Comparison of ENCODE assay signal across 8 cellular contexts in genomic region chr12:120534203-120534702, GRCh38. TPM values are rescaled to one million over a fixed set of nuclear protein-coding genes. Genes with fewer than 3 reads are reported as not detected.
DNase-seq lines count a peak whose midpoint lies in the region; ATAC-seq and TF ChIP-seq lines count a peak whose summit lies in the region.

TSS of gene RNF10 (plus strand) at chr12:120534356. CDS start at chr12:120534812, 456 bp downstream.

- peaks cover 63% of the 10 kb centered on the region for H3K4me1 ChIP-seq in OCI-LY7 (ENCODE audit: insufficient read depth, low read length, poor library complexity, severe bottlenecking)

- CTCF ChIA-PET in OCI-LY7 (lab: Charles Lee; ENCODE audit: unreplicated experiment), result no interaction called here

- peaks cover 37% of the 10 kb centered on the region for H3K36me3 ChIP-seq in OCI-LY7 (ENCODE audit: insufficient read depth, low read length)

- intact Hi-C loops in OCI-LY7 (cut with micrococcal nuclease; ENCODE audit: unreplicated experiment), result no loop called here

- DNase-seq in COLO829 (ENCODE audit: low spot score) (peak; percentile 96), HuH-7.5 (ENCODE audit: low spot score) (peak; percentile 71), OCI-LY7 (ENCODE audit: low spot score) (peak; percentile 92), activated T-cell treated with anti-CD3 and anti-CD28 coated beads for 4 hours (peak; percentile 60), epithelial cell of esophagus (ENCODE audit: low read depth) (peak; percentile 88), midbrain (lab: John Stamatoyannopoulos, UW) (peak; percentile 83)
- DNase-seq in stimulated activated CD8-positive, alpha-beta memory T cell treated with anti-CD3 and anti-CD28 coated beads, Interleukin-15, amount 100 ng/mL, for 48 hours (ENCODE audit: low read depth in 2 of 2), result peak; percentile 40 to 49

- H3K9me3 ChIP-seq in OCI-LY7 (ENCODE audit: low read length), result no peaks in the 10 kb centered on the region; the same call in 1 of the 2 replicates

- no peak for TF ChIP-seq CTCF in OCI-LY7 (conservative IDR thresholded peaks at IDR 0.05; ENCODE audit: low read length)
- no peak for TF ChIP-seq CTCF in epithelial cell of esophagus (IDR thresholded peaks at IDR 0.05; ENCODE audit: insufficient read depth, low read depth, low read length, missing control alignments)

- peak within 1 kb of the TSS; percentile 70 for H2AFZ ChIP-seq in OCI-LY7 (ENCODE audit: low read length)

- POLR2A ChIA-PET in OCI-LY7 (lab: Charles Lee), result interaction anchor here (0.6 to 1.7 kb wide), 5 partner anchors 12 to 66 kb away, joined by 3 to 4 read pairs (median 3); partner anchors contain the start of gene POP5

- peak within 1 kb of the TSS; percentile 97 for H3K4me2 ChIP-seq in OCI-LY7 (ENCODE audit: low read length)

- BruUV-seq in OCI-LY7 (replicated peaks; lab: Mats Ljungman, UMichigan), result no TSS peak

- peaks cover 37% of the 10 kb centered on the region for H4K20me1 ChIP-seq in OCI-LY7 (ENCODE audit: insufficient read depth, low read length)

- peak within 1 kb of the TSS; percentile 89 for H3K4me3 ChIP-seq in OCI-LY7 (ENCODE audit: low read depth, low read length, poor library complexity, severe bottlenecking)
- H3K4me3 ChIP-seq in epithelial cell of esophagus (ENCODE audit: low read length), result peak within 1 kb of the TSS; percentile 66

- H3K79me2 ChIP-seq in OCI-LY7 (ENCODE audit: insufficient read depth, low read depth, low read length), result peaks cover 52% of the 10 kb centered on the region

- ATAC-seq in GM21381 (IDR thresholded peaks at IDR 0.05; ENCODE audit: unreplicated experiment), result peak; percentile 66

- H3K27ac ChIP-seq in OCI-LY7 (ENCODE audit: low read depth, low read length, poor library complexity, severe bottlenecking), result peak within 1 kb of the TSS; percentile 65

- H3K9me2 ChIP-seq in OCI-LY7 (ENCODE audit: insufficient read depth, low read length), result no peaks in the 10 kb centered on the region

RNA-seq across cellular contexts. Expression of gene RNF10, which starts in this region (rescaled TPM):
- 52.2 and 66.3 TPM in 2 replicates for total RNA-seq in OCI-LY7 (2014; rRNA removed; shearing (Covaris generic))
- total RNA-seq in OCI-LY7 (2022), result 150 TPM in 2 replicates

Comparison
In these comparisons a context has a peak if more than half of its experiments do, and no peak if none do; other contexts are left out.
1. Peak in every context shown above with its lines: DNase-seq, ATAC-seq, H3K4me3 ChIP-seq and H3K27ac ChIP-seq.
2. DNase-seq: peak in every context shown above with its lines; median percentile 96 in COLO829; 92 in OCI-LY7; 88 in epithelial cell of esophagus; 83 in midbrain; 71 in HuH-7.5; 60 in activated T-cell treated with anti-CD3 and anti-CD28 coated beads for 4 hours; 44 in stimulated activated CD8-positive, alpha-beta memory T cell treated with anti-CD3 and anti-CD28 coated beads, Interleukin-15, amount 100 ng/mL, for 48 hours.